In genomic region chr1:19710825-19711611, GRCh38 we compare ENCODE assay signal across 12 cellular contexts. TPM values are rescaled to one million over a fixed set of nuclear protein-coding genes. Genes with fewer than 3 reads are reported as not detected.
DNase-seq lines count a peak whose midpoint lies in the region; ATAC-seq lines count a peak whose summit lies in the region.
"Had no signal": no experiment of that assay in that cellular context is flagged by ENCODE, and none has a peak within 500 bp of the region (broad histone marks: within the 10 kb centered on the region; RNA-seq: fewer than 3 reads in every experiment).

No MANE protein-coding gene starts in this region.

- DNase-seq in stimulated activated CD4-positive, alpha-beta T cell treated with anti-CD3 and anti-CD28 coated beads, Interleukin-15, amount 100 ng/mL, for 24 hours, result peak; percentile 58
- no peak for DNase-seq in stimulated activated CD4-positive, alpha-beta T cell treated with anti-CD3 and anti-CD28 coated beads, Interleukin-12 subunit alpha, Interleukin-12 subunit beta, amount 100 ng/mL, for 4 hours
- DNase-seq in activated naive CD4-positive, alpha-beta T cell treated with anti-CD3 and anti-CD28 coated beads, Interleukin-2, amount 50 U/mL, for 16 hours, result peak; percentile 24
- no peak for DNase-seq in SIG-M5 (lab: John Stamatoyannopoulos, UW)
- DNase-seq in DMS 273 (lab: John Stamatoyannopoulos, UW; ENCODE audit: unreplicated experiment), result no peak
- DNase-seq in posterior vena cava (ENCODE audit: low spot score), result no peak
- DNase-seq in activated gamma-delta T cell treated with Interleukin-2 at 50 U/mL for 16 hours, result no peak
- DNase-seq: activated naive CD8-positive, alpha-beta T cell treated with anti-CD3 and anti-CD28 coated beads, Interleukin-2, amount 10 ng/mL, durations not matched to agents 7 days and 5 days; AML-193; effector memory CD4-positive, alpha-beta T cell had no signal

- peak; percentile 49 for ATAC-seq in HG02970 (IDR thresholded peaks at IDR 0.05; ENCODE audit: low FRiP score, unreplicated experiment)

- intact Hi-C loops in posterior vena cava (cut with DNase I), result no loop called here

RNA-seq across cellular contexts. Expression of gene HTR6, which starts 46.3 kb away (rescaled TPM):
- total RNA-seq in posterior vena cava, result not detected
- total RNA-seq: NCI-H460 had no signal

Comparison
In these comparisons a context has a peak if more than half of its experiments do, and no peak if none do; other contexts are left out.
1. DNase-seq: peak in stimulated activated CD4-positive, alpha-beta T cell treated with anti-CD3 and anti-CD28 coated beads, Interleukin-15, amount 100 ng/mL, for 24 hours (single experiment) and activated naive CD4-positive, alpha-beta T cell treated with anti-CD3 and anti-CD28 coated beads, Interleukin-2, amount 50 U/mL, for 16 hours (single experiment); none in stimulated activated CD4-positive, alpha-beta T cell treated with anti-CD3 and anti-CD28 coated beads, Interleukin-12 subunit alpha, Interleukin-12 subunit beta, amount 100 ng/mL, for 4 hours (single experiment), SIG-M5 (single experiment), DMS 273 (single experiment), posterior vena cava (single experiment) and activated gamma-delta T cell treated with Interleukin-2 at 50 U/mL for 16 hours (single experiment).